1 cellular context compared by ENCODE assay signal in genomic region chr16:67957622-67958021, GRCh38.
TF ChIP-seq lines count a peak whose summit lies in the region.

No MANE protein-coding gene starts in this region.

TF ChIP-seq in HepG2, 621 proteins besides CTCF, POLR2A, EP300 and RAD21:
- TF ChIP-seq JUND (CRISPR knock-in tag; IDR thresholded peaks at IDR 0.05), result no peak
- TF ChIP-seq XBP1 (CRISPR knock-in tag; IDR thresholded peaks at IDR 0.05), result no peak
- no peak for TF ChIP-seq ZNF335 (CRISPR knock-in tag; IDR thresholded peaks at IDR 0.05)
- no peak for TF ChIP-seq ATM (IDR thresholded peaks at IDR 0.05; ENCODE audit: borderline replicate concordance)
- TF ChIP-seq ZFP36 (IDR thresholded peaks at IDR 0.05; ENCODE audit: borderline replicate concordance, low read depth, low read length, partially characterized antibody), result no peak
- no peak for TF ChIP-seq PHF20 (CRISPR knock-in tag; IDR thresholded peaks at IDR 0.05)
- no peak for TF ChIP-seq CSRNP2 (CRISPR knock-in tag; conservative IDR thresholded peaks at IDR 0.05; ENCODE audit: low read depth)
- no peak for TF ChIP-seq GLI4 (CRISPR knock-in tag; IDR thresholded peaks at IDR 0.05; ENCODE audit: borderline replicate concordance)
- TF ChIP-seq PATZ1 (CRISPR knock-in tag; IDR thresholded peaks at IDR 0.05), result no peak
- no peak for TF ChIP-seq ZNF256 (CRISPR knock-in tag; conservative IDR thresholded peaks at IDR 0.05)
- TF ChIP-seq ZNF574 (CRISPR knock-in tag; IDR thresholded peaks at IDR 0.05), result no peak
- no peak for TF ChIP-seq CCDC6 (CRISPR knock-in tag; IDR thresholded peaks at IDR 0.05)
- no peak for TF ChIP-seq POLR2AphosphoS2 (IDR thresholded peaks at IDR 0.05; ENCODE audit: low read depth, low read length)
- no peak for TF ChIP-seq SCMH1 (CRISPR knock-in tag; IDR thresholded peaks at IDR 0.05; ENCODE audit: borderline replicate concordance)
- TF ChIP-seq ZNF234 (CRISPR knock-in tag; conservative IDR thresholded peaks at IDR 0.05), result no peak
- TF ChIP-seq ASH2L (IDR thresholded peaks at IDR 0.05; ENCODE audit: insufficient read length, low read depth, low read length), result no peak
- no peak for TF ChIP-seq ZBTB7B (CRISPR knock-in tag; IDR thresholded peaks at IDR 0.05)
- TF ChIP-seq ZNF773 (CRISPR knock-in tag; IDR thresholded peaks at IDR 0.05; ENCODE audit: borderline replicate concordance), result no peak
- TF ChIP-seq ZNF383 (CRISPR knock-in tag; IDR thresholded peaks at IDR 0.05; ENCODE audit: borderline replicate concordance), result no peak
- TF ChIP-seq TBL1XR1 (IDR thresholded peaks at IDR 0.05; ENCODE audit: borderline replicate concordance, low read length, partially characterized antibody), result no peak
- TF ChIP-seq MXI1 (IDR thresholded peaks at IDR 0.05; ENCODE audit: borderline replicate concordance, low read depth, low read length), result no peak
- no peak for TF ChIP-seq PAWR (CRISPR knock-in tag; IDR thresholded peaks at IDR 0.05; ENCODE audit: borderline replicate concordance)
- TF ChIP-seq CBX1 (IDR thresholded peaks at IDR 0.05; ENCODE audit: low read depth), result no peak
- TF ChIP-seq ZNF546 (CRISPR knock-in tag; conservative IDR thresholded peaks at IDR 0.05), result no peak
- no peak for TF ChIP-seq ZGPAT (CRISPR knock-in tag; IDR thresholded peaks at IDR 0.05)
- 0 out of 2 replicates have a peak, but pooled peaks have one; percentile 7 for TF ChIP-seq POLR2G (IDR thresholded peaks at IDR 0.05; ENCODE audit: low read depth, low read length)
- peak; percentile 60 for TF ChIP-seq RBM22 (optimal IDR thresholded peaks at IDR 0.05; ENCODE audit: low read length)
- no peak for TF ChIP-seq TBP (CRISPR knock-in tag; IDR thresholded peaks at IDR 0.05)
- no peak for TF ChIP-seq HNRNPLL (IDR thresholded peaks at IDR 0.05; ENCODE audit: low read depth, low read length, poor library complexity, severe bottlenecking)
- TF ChIP-seq PLRG1 (conservative IDR thresholded peaks at IDR 0.05), result no peak
- TF ChIP-seq ZNF367 (CRISPR knock-in tag; IDR thresholded peaks at IDR 0.05; ENCODE audit: borderline replicate concordance), result no peak
- TF ChIP-seq SRY (CRISPR knock-in tag; IDR thresholded peaks at IDR 0.05), result no peak
- TF ChIP-seq MXD4 (CRISPR knock-in tag; IDR thresholded peaks at IDR 0.05), result no peak
- TF ChIP-seq ZNF768 (CRISPR knock-in tag; IDR thresholded peaks at IDR 0.05), result peak; percentile 38; the same call in 1 of the 2 replicates
- no peak for TF ChIP-seq ZNF160 (CRISPR knock-in tag; IDR thresholded peaks at IDR 0.05)
- no peak for TF ChIP-seq REXO4 (CRISPR knock-in tag; IDR thresholded peaks at IDR 0.05; ENCODE audit: borderline replicate concordance)
- peak; percentile 80 for TF ChIP-seq AGO2 (optimal IDR thresholded peaks at IDR 0.05; ENCODE audit: low read depth, low read length)
- TF ChIP-seq SMAD1 (CRISPR knock-in tag; IDR thresholded peaks at IDR 0.05; ENCODE audit: borderline replicate concordance, low read depth), result no peak
- no peak for TF ChIP-seq NCOA1 (CRISPR knock-in tag; IDR thresholded peaks at IDR 0.05)
- no peak for TF ChIP-seq ZNF616 (CRISPR knock-in tag; IDR thresholded peaks at IDR 0.05; ENCODE audit: low read depth)
- peak; percentile 54; the same call in 1 of the 2 replicates for TF ChIP-seq RBFOX2 (IDR thresholded peaks at IDR 0.05; ENCODE audit: low read depth, low read length)
- no peak for TF ChIP-seq RFXAP (CRISPR knock-in tag; IDR thresholded peaks at IDR 0.05; ENCODE audit: borderline replicate concordance)
- TF ChIP-seq ZNF142 (CRISPR knock-in tag; IDR thresholded peaks at IDR 0.05), result no peak
- TF ChIP-seq KLF16 (CRISPR knock-in tag; IDR thresholded peaks at IDR 0.05), result no peak
